ENCODE assay signal across 8 cellular contexts in the genomic region with DNA sequence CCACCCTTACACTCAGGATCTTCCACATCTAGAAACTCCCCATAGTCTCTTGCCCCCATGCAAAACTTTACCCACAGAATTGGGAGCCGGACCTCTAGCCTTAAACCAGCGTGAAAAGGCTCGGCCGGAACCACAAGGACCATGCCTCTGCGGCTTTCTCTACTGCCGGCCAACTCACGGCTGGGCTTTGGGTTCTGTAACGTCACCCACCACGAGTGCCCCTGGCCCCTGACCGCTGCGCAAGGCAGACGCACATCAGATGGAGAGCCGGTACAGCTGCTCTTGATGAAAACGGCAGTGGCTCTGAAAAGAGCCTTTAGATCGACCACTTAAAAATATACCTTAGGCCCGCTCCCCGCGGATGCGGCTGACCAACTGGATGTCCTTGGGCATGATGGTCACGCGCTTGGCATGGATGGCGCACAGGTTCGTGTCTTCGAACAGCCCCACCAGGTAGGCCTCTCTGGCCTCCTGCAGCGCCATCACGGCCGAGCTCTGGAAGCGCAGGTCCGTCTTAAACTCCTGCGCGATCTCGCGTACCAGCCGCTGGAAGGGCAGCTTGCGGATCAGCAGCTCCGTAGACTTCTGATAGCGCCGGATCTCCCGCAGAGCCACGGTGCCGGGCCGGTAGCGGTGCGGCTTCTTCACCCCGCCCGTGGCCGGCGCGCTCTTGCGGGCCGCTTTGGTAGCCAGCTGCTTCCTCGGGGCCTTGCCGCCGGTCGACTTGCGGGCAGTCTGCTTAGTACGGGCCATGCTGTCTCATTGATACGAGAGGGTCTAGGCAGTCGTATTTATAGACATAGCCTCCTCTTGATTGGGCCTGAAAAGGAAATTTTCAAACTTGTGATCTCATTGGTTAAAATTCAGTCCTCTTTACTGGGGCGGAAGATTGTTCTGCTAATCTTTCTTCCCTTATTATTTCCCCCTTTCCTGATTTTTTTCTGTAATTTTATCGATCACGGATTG.
DNase-seq lines count a peak whose midpoint lies in the region; ATAC-seq and TF ChIP-seq lines count a peak whose summit lies in the region.
"Not testable (repeated sequence)": the region's sequence is repeated elsewhere in the genome, so short reads cannot be mapped to it uniquely, and the experiment has no call there.

No MANE protein-coding gene starts in this region.

- not testable (repeated sequence) for H3K4me1 ChIP-seq in esophagus muscularis mucosa; iPS-18a (ENCODE audit: control insufficient read depth, low read depth, low read length)

- WGBS in esophagus muscularis mucosa = 0% methylated on average over 4 of the region's 62 CpGs

- intact Hi-C loops in esophagus muscularis mucosa (cut with DNase I) = not testable (repeated sequence)

- not testable (repeated sequence) for H3K9ac ChIP-seq in iPS-18a (ENCODE audit: low read length)

- H3K36me3 Mint-ChIP-seq in activated naive CD8-positive, alpha-beta T cell treated with anti-CD3 and anti-CD28 coated beads, Interleukin-2, amount 50 U/mL, for 24 hours (ENCODE audit: low read depth) = not testable (repeated sequence)

- peak in 1 of 3 experiments; percentile 26 for TF ChIP-seq CTCF in esophagus muscularis mucosa (IDR thresholded peaks at IDR 0.05)
- not testable (repeated sequence) for TF ChIP-seq CTCF in omental fat pad (IDR thresholded peaks at IDR 0.05)

- ATAC-seq in activated naive CD8-positive, alpha-beta T cell treated with anti-CD3 and anti-CD28 coated beads, Interleukin-2, amount 50 U/mL, for 24 hours = peak; percentile 48
- peak; percentile 69 for ATAC-seq in omental fat pad (ENCODE audit: low FRiP score)
- peak; percentile 38 for ATAC-seq in stimulated activated naive CD8-positive, alpha-beta T cell treated with anti-CD3 and anti-CD28 coated beads, Interleukin-15, Interleukin-2, amounts not matched to agents 100 U/mL and 50 U/mL, for 24 hours

- DNase-seq in Ammon's horn (ENCODE audit: low spot score) (peak; percentile 10), HT1080 (ENCODE audit: low read depth) (peak; percentile 73)
- peak; percentile 8 for DNase-seq in activated CD4-positive, alpha-beta T cell treated with anti-CD3 and anti-CD28 coated beads for 1 hour
- peak; percentile 9 for DNase-seq in activated naive CD8-positive, alpha-beta T cell treated with anti-CD3 and anti-CD28 coated beads, Interleukin-2, amount 50 U/mL, for 24 hours
- DNase-seq in esophagus muscularis mucosa (ENCODE audit: extremely low spot score); omental fat pad (ENCODE audit: low spot score): not testable (repeated sequence)
- DNase-seq in stimulated activated naive CD8-positive, alpha-beta T cell treated with anti-CD3 and anti-CD28 coated beads, Interleukin-15, Interleukin-2, amounts not matched to agents 100 U/mL and 50 U/mL, for 24 hours = peak; percentile 16

- H3K27me3 ChIP-seq in esophagus muscularis mucosa; iPS-18a (ENCODE audit: control insufficient read depth, insufficient read depth, low read length): not testable (repeated sequence)

- not testable (repeated sequence) for H3K9me3 Mint-ChIP-seq in activated naive CD8-positive, alpha-beta T cell treated with anti-CD3 and anti-CD28 coated beads, Interleukin-2, amount 50 U/mL, for 24 hours

- not testable (repeated sequence) for H3K9me3 ChIP-seq in esophagus muscularis mucosa; iPS-18a (ENCODE audit: control insufficient read depth, low read depth, low read length)

- H3K27ac ChIP-seq in esophagus muscularis mucosa (replicated peaks in 1 of 4) = peak overlapping the region; percentile 55 to 69 (median 64)
- H3K27ac ChIP-seq in iPS-18a (ENCODE audit: low read length) = not testable (repeated sequence)

- not testable (repeated sequence) for H3K4me1 Mint-ChIP-seq in activated naive CD8-positive, alpha-beta T cell treated with anti-CD3 and anti-CD28 coated beads, Interleukin-2, amount 50 U/mL, for 24 hours

- TF ChIP-seq POLR2A in esophagus muscularis mucosa (IDR thresholded peaks at IDR 0.05; ENCODE audit: low read depth) = not testable (repeated sequence)

- H3K4me3 Mint-ChIP-seq in activated naive CD8-positive, alpha-beta T cell treated with anti-CD3 and anti-CD28 coated beads, Interleukin-2, amount 50 U/mL, for 24 hours = peak overlapping the region; percentile 57

- not testable (repeated sequence) for H3K27ac Mint-ChIP-seq in activated naive CD8-positive, alpha-beta T cell treated with anti-CD3 and anti-CD28 coated beads, Interleukin-2, amount 50 U/mL, for 24 hours

- H3K4me3 ChIP-seq in esophagus muscularis mucosa (peak overlapping the region; percentile 41 to 57 (median 52)), iPS-18a (ENCODE audit: low read length) (peak overlapping the region; percentile 58)

- not testable (repeated sequence) for H3K27me3 Mint-ChIP-seq in activated naive CD8-positive, alpha-beta T cell treated with anti-CD3 and anti-CD28 coated beads, Interleukin-2, amount 50 U/mL, for 24 hours

- H3K36me3 ChIP-seq in esophagus muscularis mucosa; iPS-18a (ENCODE audit: control insufficient read depth, low read depth, low read length): not testable (repeated sequence)

- TF ChIP-seq EP300 in esophagus muscularis mucosa (IDR thresholded peaks at IDR 0.05) = not testable (repeated sequence)
